17 cellular contexts compared by ENCODE assay signal in genomic region chr4:141193516-141193915, GRCh38. TPM values are rescaled to one million over a fixed set of nuclear protein-coding genes. Genes with fewer than 3 reads are reported as not detected.
A peak's percentile ranks its signal among the peaks of the same experiment; 100 is the strongest.
DNase-seq lines count a peak whose midpoint lies in the region; ATAC-seq and TF ChIP-seq lines count a peak whose summit lies in the region.
"Had no signal": no experiment of that assay in that cellular context is flagged by ENCODE, and none has a peak within 500 bp of the region (broad histone marks: within the 10 kb centered on the region; RNA-seq: fewer than 3 reads in every experiment).

No MANE protein-coding gene starts in this region.

- no peaks in the 10 kb centered on the region for H3K4me1 Mint-ChIP-seq in chondrocyte (ENCODE audit: low read depth)
- H3K4me1 Mint-ChIP-seq: CD14-positive monocyte; CD4-positive, alpha-beta memory T cell; CD4-positive, CD25-positive, alpha-beta regulatory T cell; CD8-positive, alpha-beta memory T cell had no signal

- no peak overlapping the region for H3K27ac Mint-ChIP-seq in chondrocyte (ENCODE audit: unreplicated experiment)
- H3K27ac Mint-ChIP-seq: CD14-positive monocyte; CD4-positive, alpha-beta memory T cell; CD4-positive, CD25-positive, alpha-beta regulatory T cell; CD8-positive, alpha-beta memory T cell had no signal

- H3K4me2 ChIP-seq in SK-N-SH, result no peak overlapping the region
- H3K4me2 ChIP-seq: BLaER1 had no signal

- no peaks in the 10 kb centered on the region for H3K9me2 ChIP-seq in SK-N-SH

- CTCF ChIA-PET in SK-N-SH (lab: Yijun Ruan, JAX), result no interaction called here

- no peak for TF ChIP-seq EP300 in SK-N-SH (IDR thresholded peaks at IDR 0.05; ENCODE audit: borderline replicate concordance in 1 of 2, low read depth in 1 of 2, low read length in 1 of 2)

- no peak overlapping the region for H3K4me3 Mint-ChIP-seq in chondrocyte (ENCODE audit: unreplicated experiment)
- H3K4me3 Mint-ChIP-seq: CD14-positive monocyte; CD4-positive, alpha-beta memory T cell; CD4-positive, CD25-positive, alpha-beta regulatory T cell; CD8-positive, alpha-beta memory T cell had no signal

- POLR2A ChIA-PET in SK-N-SH (lab: Yijun Ruan, JAX), result no interaction called here

- H3K36me3 ChIP-seq in SK-N-SH (replicated peaks in 1 of 2; ENCODE audit: control insufficient read depth in 1 of 2, insufficient read depth in 2 of 2, low read length in 1 of 2), result no peaks in the 10 kb centered on the region
- H3K36me3 ChIP-seq: BE2C, BLaER1 had no signal

- H4K20me1 ChIP-seq in SK-N-SH (ENCODE audit: insufficient read depth), result no peaks in the 10 kb centered on the region
- H4K20me1 ChIP-seq: BLaER1 had no signal

- H3K27ac ChIP-seq in SK-N-SH (ENCODE audit: low read depth in 2 of 2, low read length in 1 of 2), result no peak overlapping the region
- H3K27ac ChIP-seq: BLaER1 had no signal

- peaks cover 1% of the 10 kb centered on the region for H3K36me3 Mint-ChIP-seq in chondrocyte (ENCODE audit: low read depth)
- H3K36me3 Mint-ChIP-seq: CD14-positive monocyte; CD4-positive, alpha-beta memory T cell; CD4-positive, CD25-positive, alpha-beta regulatory T cell; CD8-positive, alpha-beta memory T cell had no signal

- no peaks in the 10 kb centered on the region for H3K79me2 ChIP-seq in SK-N-SH (ENCODE audit: insufficient read depth)

- no peaks in the 10 kb centered on the region for H3K9me3 Mint-ChIP-seq in chondrocyte (ENCODE audit: low read depth)

- WGBS in SK-N-SH (ENCODE audit: low lambda C conversion rate), result 9% methylated on average over 2 of the region's 2 CpGs

- TF ChIP-seq CTCF in SK-N-SH (IDR thresholded peaks at IDR 0.05), result no peak
- no peak for TF ChIP-seq CTCF in chondrocyte (IDR thresholded peaks at IDR 0.05)

- no peak overlapping the region for H3K9ac ChIP-seq in SK-N-SH
- H3K9ac ChIP-seq: BLaER1 had no signal

- H2AFZ ChIP-seq in SK-N-SH (ENCODE audit: low read depth), result no peak overlapping the region

- peaks cover 42% of the 10 kb centered on the region for H3K27me3 Mint-ChIP-seq in chondrocyte (ENCODE audit: low read depth)

- no peak overlapping the region for H3K4me3 ChIP-seq in SK-N-SH (ENCODE audit: low read depth in 2 of 2, low read length in 1 of 2)
- H3K4me3 ChIP-seq: BLaER1, GM12878 had no signal

- peaks cover 0 to 2% of the 10 kb centered on the region in 2 experiments; a peak in 2 of 4 replicates for H3K4me1 ChIP-seq in SK-N-SH (ENCODE audit: control insufficient read depth in 1 of 2, insufficient read depth in 2 of 2, low read depth in 1 of 2, low read length in 1 of 2)
- H3K4me1 ChIP-seq: BE2C, BLaER1 had no signal

- peaks cover 4% of the 10 kb centered on the region; the same call in 1 of the 2 replicates for H3K27me3 ChIP-seq in SK-N-SH (ENCODE audit: insufficient read depth)
- H3K27me3 ChIP-seq: BE2C, BLaER1 had no signal

- no peaks in the 10 kb centered on the region for H3K9me3 ChIP-seq in SK-N-SH
- H3K9me3 ChIP-seq: BE2C, BLaER1 had no signal

- in situ Hi-C loops in G401 (cut with HindIII; ENCODE audit: low sequenced_read_pairs), result no loop called here

- no peaks in the 10 kb centered on the region for H3F3A ChIP-seq in SK-N-SH (replicated peaks; ENCODE audit: insufficient read depth)

- peak; percentile 11 for DNase-seq in SK-N-SH
- DNase-seq in G401 (ENCODE audit: low spot score), result peak; percentile 67
- no peak for DNase-seq in effector CD4-positive, alpha-beta T cell
- no peak for DNase-seq in chondrocyte (ENCODE audit: low spot score)
- DNase-seq: 8988T; ACHN; BE2C; CD4-positive, alpha-beta memory T cell; CD4-positive, CD25-positive, alpha-beta regulatory T cell; CD8-positive, alpha-beta memory T cell; COR-L47; DMS79 treated with DMSO at 0.1 percent for 48 hours; GDM1 had no signal

- no peak for ATAC-seq in SK-N-SH treated with all-trans-retinoic acid at 6 μM for 48 hours
- ATAC-seq: GM12878 had no signal

- no peak for TF ChIP-seq RAD21 in SK-N-SH (IDR thresholded peaks at IDR 0.05; ENCODE audit: low read length)

TF ChIP-seq in SK-N-SH, 30 proteins besides CTCF, POLR2A, EP300 and RAD21:
- TF ChIP-seq GATA2 (CRISPR knock-in tag; IDR thresholded peaks at IDR 0.05) (0 out of 2 replicates have a peak, but pooled peaks have one; percentile 20), ELF1 (IDR thresholded peaks at IDR 0.05) (no peak)

TF ChIP-seq in SK-N-SH treated with all-trans-retinoic acid at 6 μM for 48 hours, 23 proteins besides CTCF, POLR2A, EP300 and RAD21 (continues in another document):
- TF ChIP-seq ZNF8 (CRISPR knock-in tag; IDR thresholded peaks at IDR 0.05) (no peak), SNAI2 (CRISPR knock-in tag; IDR thresholded peaks at IDR 0.05) (no peak), PATZ1 (CRISPR knock-in tag; IDR thresholded peaks at IDR 0.05; ENCODE audit: borderline replicate concordance) (no peak), POU6F1 (CRISPR knock-in tag; IDR thresholded peaks at IDR 0.05; ENCODE audit: borderline replicate concordance, low read depth) (no peak), TCF4 (CRISPR knock-in tag; IDR thresholded peaks at IDR 0.05; ENCODE audit: borderline replicate concordance) (no peak), TSHZ2 (CRISPR knock-in tag; IDR thresholded peaks at IDR 0.05) (no peak), ESRRG (CRISPR knock-in tag; IDR thresholded peaks at IDR 0.05) (no peak), ZFP3 (CRISPR knock-in tag; IDR thresholded peaks at IDR 0.05) (no peak), PPARA (CRISPR knock-in tag; IDR thresholded peaks at IDR 0.05; ENCODE audit: borderline replicate concordance) (no peak), ZFP30 (CRISPR knock-in tag; IDR thresholded peaks at IDR 0.05) (no peak), ISL1 (CRISPR knock-in tag; IDR thresholded peaks at IDR 0.05) (no peak), ARNTL (CRISPR knock-in tag; IDR thresholded peaks at IDR 0.05; ENCODE audit: borderline replicate concordance, low read depth) (no peak), CSDC2 (CRISPR knock-in tag; IDR thresholded peaks at IDR 0.05) (no peak)

RNA-seq across cellular contexts. Expression of gene ZNF330, which starts 27.2 kb away (rescaled TPM):
- polyA plus RNA-seq in SK-N-SH (2012; rRNA removed), result 19.4 and 25.9 TPM in 2 replicates
- 28.5 and 30.2 TPM in 2 replicates for polyA plus RNA-seq in SK-N-SH (2012; cell fraction: cytosol; rRNA removed)
- 10.5 and 21.0 TPM in 2 replicates for polyA plus RNA-seq in SK-N-SH (2012; cell fraction: nucleus; rRNA removed)
- total RNA-seq in G401 (2014; rRNA removed; shearing (Covaris generic)), result 15.3 and 22.3 TPM in 2 replicates
- total RNA-seq in chondrocyte, result 19.6 to 25.9 TPM (median 25.9 TPM) in 3 replicates

Comparison
In these comparisons a context has a peak if more than half of its experiments do, and no peak if none do; other contexts are left out.
1. DNase-seq: peak in SK-N-SH (single experiment) and G401 (single experiment); none in effector CD4-positive, alpha-beta T cell (single experiment) and chondrocyte (single experiment).